Comparison of ENCODE assay signal across 9 cellular contexts in the genomic region with DNA sequence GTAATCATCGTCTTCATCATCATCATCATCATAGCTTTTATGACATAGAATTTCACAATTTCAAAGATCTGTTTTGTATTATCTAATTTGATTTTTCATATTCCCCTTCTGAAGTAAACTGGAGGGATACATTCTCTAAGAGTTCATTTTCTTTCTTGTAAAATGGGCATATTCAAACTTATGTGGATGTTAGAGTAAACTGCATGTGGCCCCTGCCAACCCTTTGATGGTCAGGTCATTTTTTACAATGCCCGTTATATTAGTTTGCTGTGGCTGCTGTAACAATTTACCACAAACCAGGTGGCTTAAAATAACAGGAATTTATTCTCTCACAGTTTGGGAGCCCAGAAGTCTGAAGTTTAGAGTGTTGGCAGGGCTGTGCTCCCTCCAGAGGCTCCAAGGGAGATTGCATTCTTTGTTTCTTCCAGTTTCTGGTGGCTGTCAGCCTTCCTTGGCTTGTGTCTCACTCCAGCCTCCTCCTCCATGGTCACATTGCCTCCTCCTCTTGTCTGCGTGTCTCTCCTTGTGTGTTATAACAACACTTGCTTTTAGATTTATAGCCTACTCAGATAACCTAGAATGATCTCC.
DNase-seq lines count a peak whose midpoint lies in the region; ATAC-seq and TF ChIP-seq lines count a peak whose summit lies in the region.
"Had no signal": no experiment of that assay in that cellular context is flagged by ENCODE, and none has a peak within 500 bp of the region (broad histone marks: within the 10 kb centered on the region; RNA-seq: fewer than 3 reads in every experiment).

No MANE protein-coding gene starts in this region.

- H3K9me3 ChIP-seq in HCT116 (ENCODE audit: control insufficient read depth in 1 of 2, insufficient read depth in 1 of 2, low read depth in 1 of 2, low read length in 2 of 2) (no peaks in the 10 kb centered on the region), OCI-LY7 (ENCODE audit: low read length) (no peaks in the 10 kb centered on the region)

- H3K79me2 ChIP-seq in HCT116 (ENCODE audit: insufficient read depth, low read length) (no peaks in the 10 kb centered on the region), OCI-LY7 (ENCODE audit: insufficient read depth, low read depth, low read length) (no peaks in the 10 kb centered on the region)

- intact Hi-C loops in HCT116 (cut with micrococcal nuclease) (loop anchor here (1.0 kb wide), 1 partner anchor 118 kb away; no protein-coding TSS in a partner anchor), OCI-LY7 (cut with micrococcal nuclease; ENCODE audit: unreplicated experiment) (no loop called here)

- H2AFZ ChIP-seq in HCT116 (ENCODE audit: low read depth, low read length, poor library complexity, severe bottlenecking) (no peak overlapping the region), OCI-LY7 (ENCODE audit: low read length) (no peak overlapping the region)

- DNase-seq in GM12864 (ENCODE audit: low read depth) (no peak), HCT116 (ENCODE audit: low read depth, low spot score) (peak; percentile 35), OCI-LY7 (ENCODE audit: low spot score) (peak; percentile 1), fibroblast of the conjunctiva (ENCODE audit: low read depth) (peak; percentile 24), pons (ENCODE audit: low spot score) (no peak), epidermal melanocyte (ENCODE audit: insufficient read length, low spot score) (no peak)

- TF ChIP-seq POLR2A in HCT116 (IDR thresholded peaks at IDR 0.05; ENCODE audit: borderline replicate concordance, extremely low read depth, insufficient read depth, insufficient read length): no peak

- CTCF ChIA-PET in HCT116 (lab: Charles Lee) (no interaction called here), OCI-LY7 (lab: Charles Lee; ENCODE audit: unreplicated experiment) (no interaction called here)

- TF ChIP-seq CTCF in GM12864 (IDR thresholded peaks at IDR 0.05; ENCODE audit: low read depth, low read length, missing control alignments): peak; percentile 65
- TF ChIP-seq CTCF in HCT116 (IDR thresholded peaks at IDR 0.05 in 2 of 3, conservative IDR thresholded peaks at IDR 0.05 in 1 of 3; ENCODE audit: borderline replicate concordance in 1 of 3, insufficient read depth in 1 of 3, low read depth in 2 of 3, low read length in 2 of 3): peak; percentile 36 to 75 (median 70); a peak in 5 of 6 replicates
- TF ChIP-seq CTCF in OCI-LY7 (conservative IDR thresholded peaks at IDR 0.05; ENCODE audit: low read length): peak; percentile 66

- H3K36me3 ChIP-seq in HCT116 (ENCODE audit: control insufficient read depth in 1 of 2, insufficient read depth in 2 of 2, low read length in 2 of 2) (no peaks in the 10 kb centered on the region), OCI-LY7 (ENCODE audit: insufficient read depth, low read length) (no peaks in the 10 kb centered on the region)

- H3K4me2 ChIP-seq in HCT116 (ENCODE audit: low read length) (no peak overlapping the region), OCI-LY7 (ENCODE audit: low read length) (no peak overlapping the region)

- H3K27me3 ChIP-seq in HCT116 (ENCODE audit: insufficient read depth, low read length): no peaks in the 10 kb centered on the region

- ATAC-seq in HCT116: peak; percentile 97
- ATAC-seq in HG02970 (IDR thresholded peaks at IDR 0.05; ENCODE audit: low FRiP score, unreplicated experiment): no peak
- no peak for ATAC-seq in GM21528 (IDR thresholded peaks at IDR 0.05; ENCODE audit: low FRiP score, unreplicated experiment)

- no peak overlapping the region for H3K9ac ChIP-seq in HCT116 (ENCODE audit: low read length)

- RAD21 ChIA-PET in HCT116 (lab: Charles Lee; ENCODE audit: low non-redundant PET in 1 of 2, low total read pairs in 2 of 2, uncharacterized antibody in 2 of 2, unreplicated experiment in 2 of 2): no interaction called here

- peak; percentile 58 for TF ChIP-seq RAD21 in HCT116 (IDR thresholded peaks at IDR 0.05; ENCODE audit: low read depth)

- no peaks in the 10 kb centered on the region for H3K4me1 ChIP-seq in HCT116 (ENCODE audit: control insufficient read depth in 1 of 2, insufficient read depth in 2 of 2, low read length in 2 of 2)
- H3K4me1 ChIP-seq in OCI-LY7 (ENCODE audit: insufficient read depth, low read length, poor library complexity, severe bottlenecking): no peaks in the 10 kb centered on the region

- H4K20me1 ChIP-seq in HCT116 (ENCODE audit: insufficient read depth) (no peaks in the 10 kb centered on the region), OCI-LY7 (ENCODE audit: insufficient read depth, low read length) (no peaks in the 10 kb centered on the region)

- POLR2A ChIA-PET in HCT116 (lab: Charles Lee) (no interaction called here), OCI-LY7 (lab: Charles Lee) (no interaction called here)

- BruUV-seq in HCT116 (replicated peaks; lab: Mats Ljungman, UMichigan) (no TSS peak), OCI-LY7 (replicated peaks; lab: Mats Ljungman, UMichigan) (no TSS peak)

- H3K9me2 ChIP-seq in HCT116 (ENCODE audit: insufficient read depth): no peaks in the 10 kb centered on the region; the same call in 1 of the 2 replicates
- no peaks in the 10 kb centered on the region for H3K9me2 ChIP-seq in OCI-LY7 (ENCODE audit: insufficient read depth, low read length)

- H3K4me3 ChIP-seq in GM12864 (ENCODE audit: low read depth, low read length): no peak overlapping the region
- no peak overlapping the region for H3K4me3 ChIP-seq in HCT116 (replicated peaks in 1 of 2; ENCODE audit: low read depth in 1 of 2, low read length in 2 of 2)
- H3K4me3 ChIP-seq in OCI-LY7 (ENCODE audit: low read depth, low read length, poor library complexity, severe bottlenecking): no peak overlapping the region
- H3K4me3 ChIP-seq: skin epidermis had no signal

- H3K27ac ChIP-seq in HCT116 (ENCODE audit: low read depth, low read length): no peak overlapping the region
- no peak overlapping the region for H3K27ac ChIP-seq in OCI-LY7 (ENCODE audit: low read depth, low read length, poor library complexity, severe bottlenecking)
- H3K27ac ChIP-seq: skin epidermis had no signal

TF ChIP-seq in HCT116, 20 proteins besides CTCF, POLR2A, EP300 and RAD21:
- TF ChIP-seq, protein P1, sequence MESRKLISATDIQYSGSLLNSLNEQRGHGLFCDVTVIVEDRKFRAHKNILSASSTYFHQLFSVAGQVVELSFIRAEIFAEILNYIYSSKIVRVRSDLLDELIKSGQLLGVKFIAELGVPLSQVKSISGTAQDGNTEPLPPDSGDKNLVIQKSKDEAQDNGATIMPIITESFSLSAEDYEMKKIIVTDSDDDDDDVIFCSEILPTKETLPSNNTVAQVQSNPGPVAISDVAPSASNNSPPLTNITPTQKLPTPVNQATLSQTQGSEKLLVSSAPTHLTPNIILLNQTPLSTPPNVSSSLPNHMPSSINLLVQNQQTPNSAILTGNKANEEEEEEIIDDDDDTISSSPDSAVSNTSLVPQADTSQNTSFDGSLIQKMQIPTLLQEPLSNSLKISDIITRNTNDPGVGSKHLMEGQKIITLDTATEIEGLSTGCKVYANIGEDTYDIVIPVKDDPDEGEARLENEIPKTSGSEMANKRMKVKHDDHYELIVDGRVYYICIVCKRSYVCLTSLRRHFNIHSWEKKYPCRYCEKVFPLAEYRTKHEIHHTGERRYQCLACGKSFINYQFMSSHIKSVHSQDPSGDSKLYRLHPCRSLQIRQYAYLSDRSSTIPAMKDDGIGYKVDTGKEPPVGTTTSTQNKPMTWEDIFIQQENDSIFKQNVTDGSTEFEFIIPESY (IDR thresholded peaks at IDR 0.05; ENCODE audit: extremely low read depth, insufficient replicate concordance, low read length): no peak
- no peak for TF ChIP-seq EZH2phosphoT487 (IDR thresholded peaks at IDR 0.05; ENCODE audit: borderline replicate concordance)
- no peak for TF ChIP-seq ZNF274 (IDR thresholded peaks at IDR 0.05; ENCODE audit: low read depth, low read length)
- no peak for TF ChIP-seq CBX3 (IDR thresholded peaks at IDR 0.05; ENCODE audit: low read depth)
- TF ChIP-seq SP1 (IDR thresholded peaks at IDR 0.05; ENCODE audit: low read depth): no peak
- TF ChIP-seq POLR2AphosphoS5 (IDR thresholded peaks at IDR 0.05; ENCODE audit: low read depth, low read length): no peak
- TF ChIP-seq, protein P2, sequence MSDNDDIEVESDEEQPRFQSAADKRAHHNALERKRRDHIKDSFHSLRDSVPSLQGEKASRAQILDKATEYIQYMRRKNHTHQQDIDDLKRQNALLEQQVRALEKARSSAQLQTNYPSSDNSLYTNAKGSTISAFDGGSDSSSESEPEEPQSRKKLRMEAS (IDR thresholded peaks at IDR 0.05): no peak
- no peak for TF ChIP-seq ELF1 (IDR thresholded peaks at IDR 0.05; ENCODE audit: borderline replicate concordance, low read depth)
- no peak for TF ChIP-seq SRF (IDR thresholded peaks at IDR 0.05; ENCODE audit: low read depth)
- TF ChIP-seq, protein P3, sequence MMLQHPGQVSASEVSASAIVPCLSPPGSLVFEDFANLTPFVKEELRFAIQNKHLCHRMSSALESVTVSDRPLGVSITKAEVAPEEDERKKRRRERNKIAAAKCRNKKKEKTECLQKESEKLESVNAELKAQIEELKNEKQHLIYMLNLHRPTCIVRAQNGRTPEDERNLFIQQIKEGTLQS (IDR thresholded peaks at IDR 0.05): no peak

Comparison
In these comparisons a context has a peak if more than half of its experiments do, and no peak if none do; other contexts are left out.
1. DNase-seq: peak in HCT116 (single experiment), OCI-LY7 (single experiment) and fibroblast of the conjunctiva (single experiment); none in GM12864 (single experiment), pons (single experiment) and epidermal melanocyte (single experiment).
2. Peak in every context shown above with its lines, with median percentiles within 50 percentile points of each other: CTCF ChIP-seq.